In genomic region chr6:3324262-3324942, GRCh38 we compare ENCODE assay signal across 8 cellular contexts.
DNase-seq lines count a peak whose midpoint lies in the region; ATAC-seq and TF ChIP-seq lines count a peak whose summit lies in the region.

No MANE protein-coding gene starts in this region.

- peak overlapping the region; percentile 45 for H2AK5ac ChIP-seq in IMR-90 (ENCODE audit: low read depth, low read length)

- H3K27ac ChIP-seq in IMR-90 (ENCODE audit: insufficient read depth, low read length), result no peak overlapping the region
- H3K27ac ChIP-seq in muscle layer of duodenum (ENCODE audit: low read length), result peak overlapping the region; percentile 59

- H4K91ac ChIP-seq in IMR-90 (ENCODE audit: insufficient read depth, low read depth, low read length), result no peak overlapping the region

- no peak overlapping the region for H3K23ac ChIP-seq in IMR-90 (ENCODE audit: low read depth, low read length)

- no peak overlapping the region for H2BK5ac ChIP-seq in IMR-90 (ENCODE audit: low read depth, low read length, poor library complexity, severe bottlenecking)

- no peaks in the 10 kb centered on the region for H3K9me3 ChIP-seq in IMR-90 (ENCODE audit: control insufficient read depth, insufficient read depth, low read length)
- no peaks in the 10 kb centered on the region for H3K9me3 ChIP-seq in muscle layer of duodenum (ENCODE audit: control insufficient read depth in 1 of 2, low read length in 2 of 2)

- H2AK9ac ChIP-seq in IMR-90 (replicated peaks; ENCODE audit: low read depth, low read length, poor library complexity), result peak overlapping the region; percentile 6

- CTCF ChIA-PET in IMR-90 (lab: Yijun Ruan, JAX), result interaction anchor here (0.8 to 1.1 kb wide), 2 partner anchors 34 to 372 kb away, joined by 3 read pairs; no protein-coding TSS in a partner anchor

- peak; percentile 72 for ATAC-seq in GM18870 (IDR thresholded peaks at IDR 0.05; ENCODE audit: unreplicated experiment)
- peak; percentile 97 for ATAC-seq in IMR-90 (ENCODE audit: low read depth)

- no peaks in the 10 kb centered on the region for H3K79me1 ChIP-seq in IMR-90 (ENCODE audit: low read depth in 1 of 2, low read length in 2 of 2)

- in situ Hi-C loops in IMR-90 (cut with MboI; ENCODE audit: low sequenced_read_pairs) (no loop called here), KBM-7 (cut with MboI; ENCODE audit: low pct_unique_long_range_greater_than_20kb, low sequenced_read_pairs) (no loop called here)

- H3K4ac ChIP-seq in IMR-90 (ENCODE audit: low read depth, low read length), result peak overlapping the region; percentile 10; the same call in 1 of the 2 replicates

- TF ChIP-seq CTCF in IMR-90 (conservative IDR thresholded peaks at IDR 0.05; ENCODE audit: low read depth, low read length), result no peak

- H2BK20ac ChIP-seq in IMR-90 (ENCODE audit: low read depth, low read length), result no peak overlapping the region

- POLR2A ChIA-PET in IMR-90 (lab: Charles Lee; ENCODE audit: unreplicated experiment), result no interaction called here

- no peak overlapping the region for H3K9ac ChIP-seq in IMR-90 (ENCODE audit: low read depth, low read length)

- intact Hi-C loops in IMR-90 (cut with micrococcal nuclease), result no loop called here

- H3K36me3 ChIP-seq in IMR-90 (ENCODE audit: control insufficient read depth, insufficient read depth, low read length) (no peaks in the 10 kb centered on the region), muscle layer of duodenum (ENCODE audit: control insufficient read depth in 1 of 2, insufficient read depth in 2 of 2, low read length in 2 of 2) (peaks cover 0 to 4% of the 10 kb centered on the region in 2 donors)

- no peak overlapping the region for H2AFZ ChIP-seq in IMR-90 (replicated peaks; ENCODE audit: low read length, poor library complexity)

- H3K4me3 ChIP-seq in IMR-90 (ENCODE audit: insufficient read depth, low read depth, low read length) (no peak overlapping the region), muscle layer of duodenum (ENCODE audit: low read depth in 1 of 2, low read length in 2 of 2) (no peak overlapping the region)

- H3K4me1 ChIP-seq in IMR-90 (ENCODE audit: control insufficient read depth, insufficient read depth, low read length), result peaks cover 7% of the 10 kb centered on the region
- H3K4me1 ChIP-seq in muscle layer of duodenum (ENCODE audit: control insufficient read depth in 1 of 2, insufficient read depth in 2 of 2, low read length in 2 of 2), result peaks cover 3 to 22% of the 10 kb centered on the region in 2 donors

- no peak overlapping the region for H3K18ac ChIP-seq in IMR-90 (ENCODE audit: low read depth, low read length)

- 51% methylated on average over 7 of the region's 12 CpGs; no CpG with 5 or more reads in 1 of the 2 experiments for WGBS in IMR-90 (ENCODE audit: extremely low coverage in 2 of 2, insufficient read length in 1 of 2), 2 experiments

- H2BK15ac ChIP-seq in IMR-90 (ENCODE audit: low read depth, low read length), result no peak overlapping the region

- DNase-seq in A172 (ENCODE audit: low spot score) (peak; percentile 97), IMR-90 (peak; percentile 97), dermis blood vessel endothelial cell (peak; percentile 97), NCI-H1105 (lab: John Stamatoyannopoulos, UW) (no peak), NCI-H2196 (lab: John Stamatoyannopoulos, UW; ENCODE audit: unreplicated experiment) (no peak), KBM-7 (no peak)

- dilution Hi-C loops in IMR-90 (cut with HindIII; ENCODE audit: low sequenced_read_pairs, unreplicated experiment), result no loop called here

- TF ChIP-seq RAD21 in IMR-90 (IDR thresholded peaks at IDR 0.05; ENCODE audit: low read length), result peak; percentile 19

- H3K9me1 ChIP-seq in IMR-90 (ENCODE audit: insufficient read depth, low read length), result peaks cover 4% of the 10 kb centered on the region; the same call in 1 of the 2 replicates

- H4K5ac ChIP-seq in IMR-90 (ENCODE audit: low read depth, low read length), result no peak overlapping the region

- no TSS peak for BruUV-seq in IMR-90 (replicated peaks; lab: Mats Ljungman, UMichigan)

- no peak overlapping the region for H4K8ac ChIP-seq in IMR-90 (ENCODE audit: low read depth in 2 of 2, low read length in 2 of 2)

- H3K56ac ChIP-seq in IMR-90 (ENCODE audit: extremely low read depth, insufficient read depth, low read length), result no peak overlapping the region

- H4K20me1 ChIP-seq in IMR-90 (ENCODE audit: insufficient read depth, low read length), result no peaks in the 10 kb centered on the region

- no peak overlapping the region for H3K14ac ChIP-seq in IMR-90 (replicated peaks; ENCODE audit: low read depth, low read length)

- H2BK120ac ChIP-seq in IMR-90 (ENCODE audit: low read depth, low read length), result no peak overlapping the region

- peaks cover 13% of the 10 kb centered on the region; the same call in 1 of the 2 replicates for H3K27me3 ChIP-seq in IMR-90 (ENCODE audit: control insufficient read depth, insufficient read depth, low read length)
- H3K27me3 ChIP-seq in muscle layer of duodenum (ENCODE audit: low read depth, low read length), result no peaks in the 10 kb centered on the region

- no peak overlapping the region; the same call in 1 of the 2 replicates for H3K4me2 ChIP-seq in IMR-90 (ENCODE audit: low read depth, low read length)

- peak; percentile 40; the same call in 1 of the 2 replicates for TF ChIP-seq POLR2A in IMR-90 (IDR thresholded peaks at IDR 0.05; ENCODE audit: low read depth, low read length)

TF ChIP-seq in IMR-90, 13 proteins besides CTCF, POLR2A, EP300 and RAD21:
- peak; percentile 82 for TF ChIP-seq CEBPB (IDR thresholded peaks at IDR 0.05; ENCODE audit: low read depth, low read length)
- TF ChIP-seq MAZ (IDR thresholded peaks at IDR 0.05; ENCODE audit: borderline replicate concordance, low read depth, low read length), result peak; percentile 32; the same call in 1 of the 2 replicates
- TF ChIP-seq RCOR1 (IDR thresholded peaks at IDR 0.05; ENCODE audit: insufficient replicate concordance, low read length), result no peak
- no peak for TF ChIP-seq CHD1 (IDR thresholded peaks at IDR 0.05; ENCODE audit: low read depth, low read length)
- peak; percentile 47; the same call in 1 of the 2 replicates for TF ChIP-seq NFE2L2 (IDR thresholded peaks at IDR 0.05; ENCODE audit: low read depth, low read length)
- peak; percentile 93 for TF ChIP-seq FOS (IDR thresholded peaks at IDR 0.05; ENCODE audit: low read depth, low read length)
- TF ChIP-seq ELK1 (IDR thresholded peaks at IDR 0.05; ENCODE audit: borderline replicate concordance, low read depth, low read length), result no peak
- TF ChIP-seq USF2 (IDR thresholded peaks at IDR 0.05; ENCODE audit: low read depth, low read length), result peak; percentile 81
- peak; percentile 59 for TF ChIP-seq MAFK (IDR thresholded peaks at IDR 0.05; ENCODE audit: low read depth, low read length)
- no peak for TF ChIP-seq MXI1 (IDR thresholded peaks at IDR 0.05; ENCODE audit: borderline replicate concordance, low read depth, low read length)
- no peak for TF ChIP-seq RFX5 (IDR thresholded peaks at IDR 0.05; ENCODE audit: low read depth, low read length)
- TF ChIP-seq SMC3 (IDR thresholded peaks at IDR 0.05; ENCODE audit: low read depth, low read length), result peak; percentile 1; the same call in 1 of the 2 replicates
- peak; percentile 62 for TF ChIP-seq BHLHE40 (IDR thresholded peaks at IDR 0.05; ENCODE audit: low read depth, low read length)

Comparison
In these comparisons a context has a peak if more than half of its experiments do, and no peak if none do; other contexts are left out.
1. DNase-seq: peak in A172 (single experiment), IMR-90 (single experiment) and dermis blood vessel endothelial cell (single experiment); none in NCI-H1105 (single experiment), NCI-H2196 (single experiment) and KBM-7 (single experiment).